Comparison of ENCODE assay signal across 1 cellular context in the genomic region with DNA sequence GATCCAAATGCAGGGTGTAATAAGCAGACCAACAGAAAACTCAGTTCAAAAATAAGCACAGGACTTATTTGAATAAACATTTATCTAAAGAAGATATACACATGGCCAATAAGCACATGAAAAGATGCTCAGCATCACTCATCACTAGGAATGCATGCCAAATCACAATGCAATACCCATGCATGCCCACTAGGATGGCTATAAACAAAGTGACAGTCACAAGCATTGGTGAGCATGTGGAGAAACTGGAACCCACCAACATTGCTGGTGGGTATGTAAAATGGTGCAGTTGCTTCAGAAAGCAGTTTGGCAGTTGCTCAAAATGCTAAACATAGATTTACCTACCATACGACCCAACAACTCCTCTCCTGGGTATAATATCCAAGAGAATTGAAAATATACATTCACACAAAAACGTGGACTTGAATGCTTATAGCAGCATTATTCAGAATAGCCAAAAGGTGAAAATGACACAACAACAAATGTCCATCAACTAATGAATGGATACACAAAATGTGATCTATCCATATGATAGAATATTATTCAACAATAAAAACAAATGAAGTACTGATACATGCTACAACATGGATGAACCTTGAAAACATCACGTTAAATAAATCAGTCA.
TF ChIP-seq lines count a peak whose summit lies in the region.

No MANE protein-coding gene starts in this region.

TF ChIP-seq in GM12878, 131 proteins besides CTCF, POLR2A, EP300 and RAD21:
- TF ChIP-seq MTA2 (IDR thresholded peaks at IDR 0.05; ENCODE audit: low read depth) (no peak), POU2F2 (IDR thresholded peaks at IDR 0.05; ENCODE audit: borderline replicate concordance, low read depth, low read length) (0 out of 3 replicates have a peak, but pooled peaks have one; percentile 33), JUNB (IDR thresholded peaks at IDR 0.05) (no peak), RFX5 (IDR thresholded peaks at IDR 0.05; ENCODE audit: low read depth, low read length) (peak; percentile 78), CREM (IDR thresholded peaks at IDR 0.05; ENCODE audit: low read depth) (peak; percentile 36; the same call in 1 of the 2 replicates), CREB1 (IDR thresholded peaks at IDR 0.05; ENCODE audit: low read depth) (peak; percentile 45; the same call in 1 of the 2 replicates)
